ENCODE assay signal across 8 cellular contexts in genomic region chr13:102903659-102904407, GRCh38. TPM values are rescaled to one million over a fixed set of nuclear protein-coding genes. Genes with fewer than 3 reads are reported as not detected.
A peak's percentile ranks its signal among the peaks of the same experiment; 100 is the strongest.
DNase-seq lines count a peak whose midpoint lies in the region; ATAC-seq and TF ChIP-seq lines count a peak whose summit lies in the region.
"Had no signal": no experiment of that assay in that cellular context is flagged by ENCODE, and none has a peak within 500 bp of the region (broad histone marks: within the 10 kb centered on the region; RNA-seq: fewer than 3 reads in every experiment).

No MANE protein-coding gene starts in this region.

- ATAC-seq in GM19324 (IDR thresholded peaks at IDR 0.05; ENCODE audit: low FRiP score, unreplicated experiment): no peak
- ATAC-seq: activated CD8-positive, alpha-beta memory T cell treated with anti-CD3 and anti-CD28 coated beads, Interleukin-2, amount 10 ng/mL, durations not matched to agents 7 days and 5 days had no signal

- H3K4me3 ChIP-seq in GM12864 (ENCODE audit: low read depth, low read length): no peak overlapping the region

- H3K4me1 Mint-ChIP-seq in progenitor cell of endocrine pancreas (ENCODE audit: low read depth): peaks cover 10% of the 10 kb centered on the region
- no peaks in the 10 kb centered on the region for H3K4me1 Mint-ChIP-seq in activated T-cell treated with anti-CD3 and anti-CD28 coated beads, Interleukin-2, amount 50 U/mL, for 24 hours (ENCODE audit: low read depth)

- H3K27me3 Mint-ChIP-seq in progenitor cell of endocrine pancreas: peaks cover 11% of the 10 kb centered on the region
- peaks cover 12% of the 10 kb centered on the region for H3K27me3 Mint-ChIP-seq in activated T-cell treated with anti-CD3 and anti-CD28 coated beads, Interleukin-2, amount 50 U/mL, for 24 hours

- DNase-seq in GM12864 (ENCODE audit: low read depth): no peak
- DNase-seq in M059J (ENCODE audit: low read depth): peak; percentile 10
- peak; percentile 55 for DNase-seq in dermis blood vessel endothelial cell
- DNase-seq in progenitor cell of endocrine pancreas (ENCODE audit: low spot score, unreplicated experiment): no peak
- DNase-seq in activated T-cell treated with anti-CD3 and anti-CD28 coated beads, Interleukin-2, amount 50 U/mL, for 24 hours: no peak
- no peak for DNase-seq in stimulated activated CD4-positive, alpha-beta T cell treated with anti-CD3 and anti-CD28 coated beads, Interleukin-4, amount 100 ng/mL, for 24 hours
- DNase-seq: activated CD8-positive, alpha-beta memory T cell treated with anti-CD3 and anti-CD28 coated beads, Interleukin-2, amount 10 ng/mL, durations not matched to agents 7 days and 5 days had no signal

- H3K9me3 Mint-ChIP-seq in progenitor cell of endocrine pancreas (ENCODE audit: low read depth): no peaks in the 10 kb centered on the region
- no peaks in the 10 kb centered on the region for H3K9me3 Mint-ChIP-seq in activated T-cell treated with anti-CD3 and anti-CD28 coated beads, Interleukin-2, amount 50 U/mL, for 24 hours

- H3K27ac Mint-ChIP-seq in progenitor cell of endocrine pancreas: no peak overlapping the region
- no peak overlapping the region for H3K27ac Mint-ChIP-seq in activated T-cell treated with anti-CD3 and anti-CD28 coated beads, Interleukin-2, amount 50 U/mL, for 24 hours
- H3K27ac Mint-ChIP-seq: activated CD8-positive, alpha-beta memory T cell treated with anti-CD3 and anti-CD28 coated beads, Interleukin-2, amount 10 ng/mL, durations not matched to agents 7 days and 5 days had no signal

- H3K4me3 Mint-ChIP-seq in progenitor cell of endocrine pancreas (ENCODE audit: low read depth): no peak overlapping the region
- no peak overlapping the region for H3K4me3 Mint-ChIP-seq in activated T-cell treated with anti-CD3 and anti-CD28 coated beads, Interleukin-2, amount 50 U/mL, for 24 hours
- H3K4me3 Mint-ChIP-seq: activated CD8-positive, alpha-beta memory T cell treated with anti-CD3 and anti-CD28 coated beads, Interleukin-2, amount 10 ng/mL, durations not matched to agents 7 days and 5 days had no signal

- H3K36me3 Mint-ChIP-seq in progenitor cell of endocrine pancreas (ENCODE audit: insufficient read depth): no peaks in the 10 kb centered on the region
- no peaks in the 10 kb centered on the region for H3K36me3 Mint-ChIP-seq in activated T-cell treated with anti-CD3 and anti-CD28 coated beads, Interleukin-2, amount 50 U/mL, for 24 hours (ENCODE audit: low read depth)
- H3K36me3 Mint-ChIP-seq: activated CD8-positive, alpha-beta memory T cell treated with anti-CD3 and anti-CD28 coated beads, Interleukin-2, amount 10 ng/mL, durations not matched to agents 7 days and 5 days had no signal

- peak; percentile 47 for TF ChIP-seq CTCF in GM12864 (IDR thresholded peaks at IDR 0.05; ENCODE audit: low read depth, low read length, missing control alignments)
- peak; percentile 60 for TF ChIP-seq CTCF in progenitor cell of endocrine pancreas (IDR thresholded peaks at IDR 0.05; ENCODE audit: unreplicated experiment)

RNA-seq across cellular contexts. Expression of gene ERCC5, which starts 58.0 kb away (rescaled TPM):
- total RNA-seq in M059J (2014; rRNA removed; shearing (Covaris generic)): 33.8 and 39.5 TPM in 2 replicates
- 51.9 and 54.9 TPM in 2 replicates for total RNA-seq in dermis blood vessel endothelial cell
- 48.1 and 49.6 TPM in 2 replicates for total RNA-seq in progenitor cell of endocrine pancreas

Comparison
In these comparisons a context has a peak if more than half of its experiments do, and no peak if none do; other contexts are left out.
1. DNase-seq: peak in M059J (single experiment) and dermis blood vessel endothelial cell (single experiment); none in GM12864 (single experiment), progenitor cell of endocrine pancreas (single experiment), activated T-cell treated with anti-CD3 and anti-CD28 coated beads, Interleukin-2, amount 50 U/mL, for 24 hours (single experiment) and stimulated activated CD4-positive, alpha-beta T cell treated with anti-CD3 and anti-CD28 coated beads, Interleukin-4, amount 100 ng/mL, for 24 hours (single experiment).